Comparison of ENCODE assay signal across 1 cellular context in the genomic region with DNA sequence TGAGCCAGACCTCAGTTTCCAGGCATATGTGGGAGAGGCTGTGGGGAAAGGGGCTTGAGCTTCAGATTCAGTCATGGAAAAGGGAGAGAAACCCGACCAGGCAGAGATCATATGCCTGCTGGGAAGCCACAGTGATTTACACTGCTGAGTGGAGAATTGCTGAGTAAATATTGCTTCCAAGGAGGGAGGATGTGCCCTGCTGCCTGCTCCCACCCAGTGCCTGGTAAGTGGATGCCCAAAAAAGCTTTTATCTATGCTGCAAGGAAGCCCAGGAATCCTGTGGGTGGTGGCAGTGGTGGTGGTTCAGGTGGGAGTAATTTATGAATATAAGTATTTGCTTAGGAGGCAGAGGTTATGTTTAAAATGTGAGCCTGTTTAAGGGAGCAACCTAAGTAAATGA.
TF ChIP-seq lines count a peak whose summit lies in the region.

No MANE protein-coding gene starts in this region.

TF ChIP-seq in WTC11, 78 proteins besides CTCF, POLR2A, EP300 and RAD21 (continued from another document):
- TF ChIP-seq, protein P1, sequence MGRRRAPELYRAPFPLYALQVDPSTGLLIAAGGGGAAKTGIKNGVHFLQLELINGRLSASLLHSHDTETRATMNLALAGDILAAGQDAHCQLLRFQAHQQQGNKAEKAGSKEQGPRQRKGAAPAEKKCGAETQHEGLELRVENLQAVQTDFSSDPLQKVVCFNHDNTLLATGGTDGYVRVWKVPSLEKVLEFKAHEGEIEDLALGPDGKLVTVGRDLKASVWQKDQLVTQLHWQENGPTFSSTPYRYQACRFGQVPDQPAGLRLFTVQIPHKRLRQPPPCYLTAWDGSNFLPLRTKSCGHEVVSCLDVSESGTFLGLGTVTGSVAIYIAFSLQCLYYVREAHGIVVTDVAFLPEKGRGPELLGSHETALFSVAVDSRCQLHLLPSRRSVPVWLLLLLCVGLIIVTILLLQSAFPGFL (CRISPR knock-in tag; IDR thresholded peaks at IDR 0.05; ENCODE audit: borderline replicate concordance) = no peak
- TF ChIP-seq NR1H2 (CRISPR knock-in tag; IDR thresholded peaks at IDR 0.05) = no peak
TF ChIP-seq in WTC11: peak in this region for 0.
